In the genomic region with DNA sequence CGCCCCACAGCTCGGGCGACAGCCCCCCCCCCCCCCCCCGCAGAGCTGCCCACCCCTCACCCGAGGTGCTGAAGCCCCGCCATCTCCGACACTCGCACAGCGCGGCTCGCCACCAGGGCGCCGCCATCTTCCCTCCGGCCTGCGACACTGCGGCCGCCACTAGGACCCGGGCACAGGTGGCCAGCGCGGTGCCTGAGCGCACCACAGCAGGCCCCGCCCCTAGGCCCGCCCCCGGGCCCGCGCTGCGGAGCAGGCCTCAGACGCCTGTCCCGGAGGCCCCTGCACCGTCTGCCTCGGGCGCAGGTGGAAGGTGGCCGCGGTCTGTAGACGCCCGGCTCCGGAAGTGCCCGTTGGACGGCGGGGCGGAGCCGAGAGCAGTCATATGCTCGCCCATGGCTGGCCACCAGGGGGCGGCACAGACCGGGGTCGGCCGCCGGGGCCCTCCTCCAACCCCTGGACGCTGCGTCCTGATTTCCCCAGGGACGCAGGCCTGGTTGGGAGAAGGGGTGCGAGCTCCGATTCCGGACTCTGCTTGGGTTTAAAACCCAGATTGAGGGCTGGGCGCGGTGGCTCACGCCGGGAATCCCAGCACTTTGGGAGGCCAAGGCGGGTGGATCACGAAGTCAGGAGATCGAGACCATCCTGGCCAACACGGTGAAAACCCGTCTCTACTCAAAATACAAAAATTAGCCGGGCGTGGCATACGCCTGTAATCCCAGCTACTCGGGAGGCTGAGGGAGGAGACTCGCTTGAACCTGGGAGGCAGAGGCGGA, we compare ENCODE assay signal across 8 cellular contexts. TPM values are rescaled to one million over a fixed set of nuclear protein-coding genes. Genes with fewer than 3 reads are reported as not detected.
DNase-seq lines count a peak whose midpoint lies in the region; ATAC-seq and TF ChIP-seq lines count a peak whose summit lies in the region.

A gene (minus strand): TSS at position 136 of the 773 bp plus-strand sequence. CDS start 9 bp downstream, at position 127.

- DNase-seq in DMS79 (lab: John Stamatoyannopoulos, UW) = peak; percentile 79
- peak; percentile 98 for DNase-seq in KG1 (lab: John Stamatoyannopoulos, UW)
- DNase-seq in activated T-cell treated with anti-CD3 and anti-CD28 coated beads, Interleukin-2, amount 50 U/mL, for 4 hours = peak; percentile 89
- peak; percentile 93 for DNase-seq in myocyte (ENCODE audit: low read depth)
- peak; percentile 91 to 96 for DNase-seq in stimulated activated CD8-positive, alpha-beta memory T cell treated with anti-CD3 and anti-CD28 coated beads, Interleukin-7, amount 100 ng/mL, for 48 hours (ENCODE audit: extremely low read depth in 1 of 2, low read depth in 1 of 2)

- peaks cover 8% of the 10 kb centered on the region for H3K4me1 Mint-ChIP-seq in activated T-cell treated with anti-CD3 and anti-CD28 coated beads, Interleukin-2, amount 50 U/mL, for 4 hours (ENCODE audit: low read depth)

- H3K36me3 Mint-ChIP-seq in activated T-cell treated with anti-CD3 and anti-CD28 coated beads, Interleukin-2, amount 50 U/mL, for 4 hours (ENCODE audit: insufficient read depth) = peaks cover 10% of the 10 kb centered on the region

- no peaks in the 10 kb centered on the region for H3K27me3 Mint-ChIP-seq in activated T-cell treated with anti-CD3 and anti-CD28 coated beads, Interleukin-2, amount 50 U/mL, for 4 hours (ENCODE audit: low read depth)

- ATAC-seq in GM21717 (IDR thresholded peaks at IDR 0.05; ENCODE audit: unreplicated experiment) (peak; percentile 87), esophagus mucosa (peak; percentile 95)
- peak; percentile 97 to 98 for ATAC-seq in activated T-cell treated with anti-CD3 and anti-CD28 coated beads, Interleukin-2, amount 50 U/mL, for 4 hours

- no peaks in the 10 kb centered on the region for H3K9me3 Mint-ChIP-seq in activated T-cell treated with anti-CD3 and anti-CD28 coated beads, Interleukin-2, amount 50 U/mL, for 4 hours

- peak within 1 kb of the TSS; percentile 95 for H3K4me3 Mint-ChIP-seq in activated T-cell treated with anti-CD3 and anti-CD28 coated beads, Interleukin-2, amount 50 U/mL, for 4 hours

TF ChIP-seq in PFSK-1, 5 proteins besides CTCF, POLR2A, EP300 and RAD21:
- TF ChIP-seq SIN3A (IDR thresholded peaks at IDR 0.05; ENCODE audit: borderline replicate concordance, insufficient read depth, low read length) (no peak; the same call in 1 of the 2 replicates), FOXP2 (optimal IDR thresholded peaks at IDR 0.05; ENCODE audit: borderline replicate concordance, extremely low read depth, extremely low read length, insufficient read depth) (peak; percentile 74), POLR2AphosphoS5 (IDR thresholded peaks at IDR 0.05; ENCODE audit: low read depth, low read length) (peak; percentile 82), TAF1 (IDR thresholded peaks at IDR 0.05; ENCODE audit: borderline replicate concordance, insufficient read depth, low read length) (peak; percentile 85)
- TF ChIP-seq, protein P1, sequence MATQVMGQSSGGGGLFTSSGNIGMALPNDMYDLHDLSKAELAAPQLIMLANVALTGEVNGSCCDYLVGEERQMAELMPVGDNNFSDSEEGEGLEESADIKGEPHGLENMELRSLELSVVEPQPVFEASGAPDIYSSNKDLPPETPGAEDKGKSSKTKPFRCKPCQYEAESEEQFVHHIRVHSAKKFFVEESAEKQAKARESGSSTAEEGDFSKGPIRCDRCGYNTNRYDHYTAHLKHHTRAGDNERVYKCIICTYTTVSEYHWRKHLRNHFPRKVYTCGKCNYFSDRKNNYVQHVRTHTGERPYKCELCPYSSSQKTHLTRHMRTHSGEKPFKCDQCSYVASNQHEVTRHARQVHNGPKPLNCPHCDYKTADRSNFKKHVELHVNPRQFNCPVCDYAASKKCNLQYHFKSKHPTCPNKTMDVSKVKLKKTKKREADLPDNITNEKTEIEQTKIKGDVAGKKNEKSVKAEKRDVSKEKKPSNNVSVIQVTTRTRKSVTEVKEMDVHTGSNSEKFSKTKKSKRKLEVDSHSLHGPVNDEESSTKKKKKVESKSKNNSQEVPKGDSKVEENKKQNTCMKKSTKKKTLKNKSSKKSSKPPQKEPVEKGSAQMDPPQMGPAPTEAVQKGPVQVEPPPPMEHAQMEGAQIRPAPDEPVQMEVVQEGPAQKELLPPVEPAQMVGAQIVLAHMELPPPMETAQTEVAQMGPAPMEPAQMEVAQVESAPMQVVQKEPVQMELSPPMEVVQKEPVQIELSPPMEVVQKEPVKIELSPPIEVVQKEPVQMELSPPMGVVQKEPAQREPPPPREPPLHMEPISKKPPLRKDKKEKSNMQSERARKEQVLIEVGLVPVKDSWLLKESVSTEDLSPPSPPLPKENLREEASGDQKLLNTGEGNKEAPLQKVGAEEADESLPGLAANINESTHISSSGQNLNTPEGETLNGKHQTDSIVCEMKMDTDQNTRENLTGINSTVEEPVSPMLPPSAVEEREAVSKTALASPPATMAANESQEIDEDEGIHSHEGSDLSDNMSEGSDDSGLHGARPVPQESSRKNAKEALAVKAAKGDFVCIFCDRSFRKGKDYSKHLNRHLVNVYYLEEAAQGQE (IDR thresholded peaks at IDR 0.05; ENCODE audit: insufficient read depth in 1 of 2, low read depth in 2 of 2, low read length in 2 of 2) = 0 out of 4 replicates have a peak, but pooled peaks of 1 of the 2 experiments have one; percentile 18

RNA-seq across cellular contexts. Expression of the gene that starts here (rescaled TPM):
- polyA plus RNA-seq in PFSK-1 (2012; ENCODE audit: insufficient read length, low read depth) = 310 TPM
- 100 to 1,000 TPM; 203 to 227 (median 218) TPM for total RNA-seq in activated T-cell treated with anti-CD3 and anti-CD28 coated beads, Interleukin-2, amount 50 U/mL, for 4 hours
- total RNA-seq in esophagus mucosa (81.8 TPM), myocyte (38.2 and 43.4 TPM in 2 replicates)
- polyA plus RNA-seq in myocyte (2012) = 46.4 TPM

Comparison
In these comparisons a context has a peak if more than half of its experiments do, and no peak if none do; other contexts are left out.
1. Peak in every context shown above with its lines: DNase-seq and ATAC-seq.